8 cellular contexts compared by ENCODE assay signal in the genomic region with DNA sequence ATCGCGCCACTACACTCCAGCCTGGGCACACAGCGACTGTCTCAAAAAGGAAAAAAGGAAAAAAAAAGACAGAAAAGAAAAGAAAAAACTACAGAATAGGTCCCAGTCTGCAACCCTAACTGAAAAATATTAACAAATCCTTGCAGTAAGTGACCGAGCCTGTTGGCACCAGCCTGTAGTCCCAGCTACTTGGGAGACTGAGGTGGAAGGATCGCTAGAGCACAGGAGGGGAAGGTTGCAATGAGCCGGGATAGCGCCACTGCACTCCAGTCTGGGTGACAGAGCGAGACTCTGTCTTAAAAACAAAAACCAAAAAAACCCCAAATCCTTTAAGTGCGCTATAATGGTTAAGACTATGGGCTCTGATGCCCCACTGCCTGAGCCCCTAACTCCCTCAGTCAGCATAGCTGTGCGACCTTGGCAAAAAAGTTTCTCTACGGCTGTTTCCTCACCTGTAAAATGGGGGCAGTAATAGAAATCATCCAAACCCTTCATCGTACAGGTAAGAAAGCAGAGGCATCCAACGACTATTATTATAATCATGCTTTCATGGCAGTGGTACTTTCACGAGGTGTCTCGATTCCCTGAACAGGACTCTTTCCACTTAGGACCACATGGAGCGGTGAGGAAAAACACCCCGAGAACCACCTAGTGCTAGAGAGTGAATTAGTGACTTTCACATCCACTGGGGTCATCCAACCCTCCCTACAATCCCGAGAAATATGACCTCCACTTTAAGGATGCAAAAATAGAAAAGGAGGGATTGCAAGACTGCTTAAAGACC. TPM values are rescaled to one million over a fixed set of nuclear protein-coding genes. Genes with fewer than 3 reads are reported as not detected.
DNase-seq lines count a peak whose midpoint lies in the region; ATAC-seq and TF ChIP-seq lines count a peak whose summit lies in the region.

No MANE protein-coding gene starts in this region.

- no CpG with 5 or more reads among the region's 18 CpGs for WGBS in IMR-90 (ENCODE audit: extremely low coverage in 2 of 2, insufficient read length in 1 of 2), 2 experiments
- 8 to 25% (median 17%) methylated on average over 17 to 18 of the region's 18 CpGs for WGBS in spleen, 5 donors

- peak overlapping the region; percentile 78 for H2BK120ac ChIP-seq in IMR-90 (ENCODE audit: low read depth, low read length)

- peak overlapping the region; percentile 80 for H2BK5ac ChIP-seq in IMR-90 (ENCODE audit: low read depth, low read length, poor library complexity, severe bottlenecking)

- no peak for TF ChIP-seq POLR2A in IMR-90 (IDR thresholded peaks at IDR 0.05; ENCODE audit: low read depth, low read length)
- no peak for TF ChIP-seq POLR2A in spleen (IDR thresholded peaks at IDR 0.05)

- H4K5ac ChIP-seq in IMR-90 (ENCODE audit: low read depth, low read length): peak overlapping the region; percentile 88

- H3K18ac ChIP-seq in IMR-90 (ENCODE audit: low read depth, low read length): peak overlapping the region; percentile 85

- H3K14ac ChIP-seq in IMR-90 (replicated peaks; ENCODE audit: low read depth, low read length): peak overlapping the region; percentile 98

- peak overlapping the region; percentile 99 for H2AK9ac ChIP-seq in IMR-90 (replicated peaks; ENCODE audit: low read depth, low read length, poor library complexity)

- TSS peak; percentile 53 for BruUV-seq in IMR-90 (replicated peaks; lab: Mats Ljungman, UMichigan)

- in situ Hi-C loops in IMR-90 (cut with MboI; ENCODE audit: low sequenced_read_pairs): no loop called here

- H3K27ac ChIP-seq in IMR-90 (ENCODE audit: insufficient read depth, low read length) (peak overlapping the region; percentile 88), angular gyrus (ENCODE audit: low read depth, low read length) (peak overlapping the region; percentile 67), iPS-20b (ENCODE audit: low read length) (peak overlapping the region; percentile 95), spleen (peak overlapping the region; percentile 71 to 88 (median 86))

- intact Hi-C loops in IMR-90 (cut with micrococcal nuclease) (loop anchor here (1.0 to 5.0 kb wide), 5 partner anchors 33 to 261 kb away; a partner anchor contains a TSS), spleen (cut with DNase I; ENCODE audit: low total_unique reads) (no loop called here)

- ATAC-seq in IMR-90 (ENCODE audit: low read depth) (peak; percentile 15), HG02973 (IDR thresholded peaks at IDR 0.05; ENCODE audit: unreplicated experiment) (no peak), HG02623 (IDR thresholded peaks at IDR 0.05; ENCODE audit: unreplicated experiment) (no peak), GM19463 (IDR thresholded peaks at IDR 0.05; ENCODE audit: unreplicated experiment) (no peak)

- CTCF ChIA-PET in IMR-90 (lab: Yijun Ruan, JAX): interaction anchor here (0.6 to 1.8 kb wide), 4 partner anchors 30 to 466 kb away, joined by 3 to 7 read pairs (median 5); no protein-coding TSS in a partner anchor

- peak overlapping the region; percentile 94 for H3K4me2 ChIP-seq in IMR-90 (ENCODE audit: low read depth, low read length)

- no peaks in the 10 kb centered on the region for H3K27me3 ChIP-seq in IMR-90 (ENCODE audit: control insufficient read depth, insufficient read depth, low read length)
- H3K27me3 ChIP-seq in iPS-20b (ENCODE audit: insufficient read depth, low read length): no peaks in the 10 kb centered on the region
- H3K27me3 ChIP-seq in spleen (replicated peaks in 1 of 7): peaks cover 0 to 13% (median 0%) of the 10 kb centered on the region in 7 donors

- TF ChIP-seq CTCF in IMR-90 (conservative IDR thresholded peaks at IDR 0.05; ENCODE audit: low read depth, low read length) (no peak), spleen (IDR thresholded peaks at IDR 0.05 in 8 of 11, conservative IDR thresholded peaks at IDR 0.05 in 3 of 11) (no peak)

- POLR2A ChIA-PET in IMR-90 (lab: Charles Lee; ENCODE audit: unreplicated experiment): interaction anchor here (0.7 to 0.9 kb wide), 2 partner anchors 241 to 259 kb away, joined by 3 to 13 read pairs; no protein-coding TSS in a partner anchor

- H4K8ac ChIP-seq in IMR-90 (ENCODE audit: low read depth in 2 of 2, low read length in 2 of 2): peak overlapping the region; percentile 51 to 92

- dilution Hi-C loops in IMR-90 (cut with HindIII; ENCODE audit: low sequenced_read_pairs, unreplicated experiment): no loop called here

- H3K9me1 ChIP-seq in IMR-90 (ENCODE audit: insufficient read depth, low read length): peaks cover 2% of the 10 kb centered on the region; the same call in 1 of the 2 replicates

- no peaks in the 10 kb centered on the region for H3K9me3 ChIP-seq in IMR-90 (ENCODE audit: control insufficient read depth, insufficient read depth, low read length)
- H3K9me3 ChIP-seq in iPS-20b (ENCODE audit: insufficient read depth, low read depth, low read length): no peaks in the 10 kb centered on the region
- H3K9me3 ChIP-seq in spleen: no peaks in the 10 kb centered on the region

- H2BK20ac ChIP-seq in IMR-90 (ENCODE audit: low read depth, low read length): peak overlapping the region; percentile 29

- H3K79me1 ChIP-seq in IMR-90 (ENCODE audit: low read depth in 1 of 2, low read length in 2 of 2): peaks cover 28 to 40% of the 10 kb centered on the region in 2 experiments

- peak; percentile 31 for DNase-seq in EL
- DNase-seq in IMR-90: no peak
- no peak for DNase-seq in spleen

- peak overlapping the region; percentile 95 for H3K56ac ChIP-seq in IMR-90 (ENCODE audit: extremely low read depth, insufficient read depth, low read length)

- peak overlapping the region; percentile 97 for H3K23ac ChIP-seq in IMR-90 (ENCODE audit: low read depth, low read length)

- peak overlapping the region; percentile 96 for H3K4ac ChIP-seq in IMR-90 (ENCODE audit: low read depth, low read length)

- peak overlapping the region; percentile 89 for H2AK5ac ChIP-seq in IMR-90 (ENCODE audit: low read depth, low read length)

- peak overlapping the region; percentile 85 for H2AFZ ChIP-seq in IMR-90 (replicated peaks; ENCODE audit: low read length, poor library complexity)

- no peak for TF ChIP-seq RAD21 in IMR-90 (IDR thresholded peaks at IDR 0.05; ENCODE audit: low read length)

- H3K9ac ChIP-seq in IMR-90 (ENCODE audit: low read depth, low read length) (peak overlapping the region; percentile 96), iPS-20b (ENCODE audit: low read depth, low read length) (peak overlapping the region; percentile 98)

- peak overlapping the region; percentile 17; the same call in 1 of the 3 replicates for H2BK15ac ChIP-seq in IMR-90 (ENCODE audit: low read depth, low read length)

- H3K4me3 ChIP-seq in IMR-90 (ENCODE audit: insufficient read depth, low read depth, low read length) (peak overlapping the region; percentile 82), iPS-20b (ENCODE audit: low read length) (peak overlapping the region; percentile 100), spleen (peak overlapping the region; percentile 72 to 87 (median 75))

- H3K36me3 ChIP-seq in IMR-90 (ENCODE audit: control insufficient read depth, insufficient read depth, low read length): peaks cover 3% of the 10 kb centered on the region
- peaks cover 22% of the 10 kb centered on the region for H3K36me3 ChIP-seq in iPS-20b (ENCODE audit: insufficient read depth, low read depth, low read length)
- H3K36me3 ChIP-seq in spleen: peaks cover 2 to 14% (median 10%) of the 10 kb centered on the region in 6 donors

- H3K4me1 ChIP-seq in IMR-90 (ENCODE audit: control insufficient read depth, insufficient read depth, low read length) (peaks cover 5% of the 10 kb centered on the region), iPS-20b (ENCODE audit: insufficient read depth, low read length) (peaks cover 9% of the 10 kb centered on the region), spleen (peaks cover 9 to 61% (median 42%) of the 10 kb centered on the region in 6 donors)

- H4K20me1 ChIP-seq in IMR-90 (ENCODE audit: insufficient read depth, low read length): no peaks in the 10 kb centered on the region

- peak overlapping the region; percentile 86 for H4K91ac ChIP-seq in IMR-90 (ENCODE audit: insufficient read depth, low read depth, low read length)

TF ChIP-seq in IMR-90, 13 proteins besides CTCF, POLR2A, EP300 and RAD21:
- no peak for TF ChIP-seq SMC3 (IDR thresholded peaks at IDR 0.05; ENCODE audit: low read depth, low read length)
- no peak for TF ChIP-seq MAFK (IDR thresholded peaks at IDR 0.05; ENCODE audit: low read depth, low read length)
- TF ChIP-seq MXI1 (IDR thresholded peaks at IDR 0.05; ENCODE audit: borderline replicate concordance, low read depth, low read length): no peak
- TF ChIP-seq BHLHE40 (IDR thresholded peaks at IDR 0.05; ENCODE audit: low read depth, low read length): no peak
- TF ChIP-seq RFX5 (IDR thresholded peaks at IDR 0.05; ENCODE audit: low read depth, low read length): no peak
- TF ChIP-seq MAZ (IDR thresholded peaks at IDR 0.05; ENCODE audit: borderline replicate concordance, low read depth, low read length): no peak
- TF ChIP-seq NFE2L2 (IDR thresholded peaks at IDR 0.05; ENCODE audit: low read depth, low read length): no peak
- TF ChIP-seq CHD1 (IDR thresholded peaks at IDR 0.05; ENCODE audit: low read depth, low read length): no peak
- no peak for TF ChIP-seq FOS (IDR thresholded peaks at IDR 0.05; ENCODE audit: low read depth, low read length)
- TF ChIP-seq, protein P1, sequence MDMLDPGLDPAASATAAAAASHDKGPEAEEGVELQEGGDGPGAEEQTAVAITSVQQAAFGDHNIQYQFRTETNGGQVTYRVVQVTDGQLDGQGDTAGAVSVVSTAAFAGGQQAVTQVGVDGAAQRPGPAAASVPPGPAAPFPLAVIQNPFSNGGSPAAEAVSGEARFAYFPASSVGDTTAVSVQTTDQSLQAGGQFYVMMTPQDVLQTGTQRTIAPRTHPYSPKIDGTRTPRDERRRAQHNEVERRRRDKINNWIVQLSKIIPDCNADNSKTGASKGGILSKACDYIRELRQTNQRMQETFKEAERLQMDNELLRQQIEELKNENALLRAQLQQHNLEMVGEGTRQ (IDR thresholded peaks at IDR 0.05; ENCODE audit: low read depth, low read length): no peak

RNA-seq across cellular contexts. Expression of a gene that starts 0.8 kb away (rescaled TPM):
- total RNA-seq in IMR-90 (2012; rRNA removed): 67.2 and 125 TPM in 2 replicates
- polyA plus RNA-seq in IMR-90 (2012; rRNA removed): 318 and 727 TPM in 2 replicates
- polyA plus RNA-seq in IMR-90 (2012; cell fraction: cytosol; rRNA removed): 103 and 199 TPM in 2 replicates
- 17.0 and 112 TPM in 2 replicates for polyA plus RNA-seq in IMR-90 (2012; cell fraction: nucleus; rRNA removed; ENCODE audit: low replicate concordance)
- total RNA-seq in spleen: 100 to 1,000 TPM in 6 of 7 donors, 10 to 100 TPM in 1; 85.4 to 352 (median 235) TPM
- polyA plus RNA-seq in spleen: 100 to 1,000 TPM; 456 to 524 (median 482) TPM
